15 cellular contexts compared by ENCODE assay signal in genomic region chr14:97415907-97416306, GRCh38.
DNase-seq lines count a peak whose midpoint lies in the region; ATAC-seq and TF ChIP-seq lines count a peak whose summit lies in the region.
"Had no signal": no experiment of that assay in that cellular context is flagged by ENCODE, and none has a peak within 500 bp of the region (broad histone marks: within the 10 kb centered on the region; RNA-seq: fewer than 3 reads in every experiment).

No MANE protein-coding gene starts in this region.

- no peaks in the 10 kb centered on the region for H3K27me3 ChIP-seq in A673 (replicated peaks; ENCODE audit: insufficient read depth, low read depth, low read length, poor library complexity)
- no peaks in the 10 kb centered on the region for H3K27me3 ChIP-seq in KMS-11 (ENCODE audit: insufficient read depth, low read depth)

- no peaks in the 10 kb centered on the region for H3K9me3 ChIP-seq in A673 (ENCODE audit: low read depth, low read length, poor library complexity, severe bottlenecking)
- H3K9me3 ChIP-seq: HAP-1 had no signal

- H3K36me3 ChIP-seq in A673 (ENCODE audit: insufficient read depth, low read length, poor library complexity, severe bottlenecking), result no peaks in the 10 kb centered on the region
- no peaks in the 10 kb centered on the region for H3K36me3 ChIP-seq in KMS-11 (ENCODE audit: insufficient read depth)
- H3K36me3 ChIP-seq: HAP-1 had no signal

- no peak overlapping the region for H3K27ac Mint-ChIP-seq in activated T-helper 17 cell treated with anti-CD3 and anti-CD28 coated beads, Interleukin-2, amount 50 U/mL, for 72 hours
- H3K27ac Mint-ChIP-seq in activated naive CD4-positive, alpha-beta T cell treated with anti-CD3 and anti-CD28 coated beads, Interleukin-2, amount 50 U/mL, for 72 hours, result no peak overlapping the region

- DNase-seq in A673 (ENCODE audit: low spot score), result peak; percentile 15
- DNase-seq in fibroblast of peridontal ligament (ENCODE audit: extremely low read depth), result peak; percentile 3
- DNase-seq in SHP77 (lab: John Stamatoyannopoulos, UW), result no peak
- DNase-seq in activated naive CD4-positive, alpha-beta T cell treated with anti-CD3 and anti-CD28 coated beads, Interleukin-2, amount 50 U/mL, for 72 hours (ENCODE audit: low spot score in 2 of 2), result no peak
- DNase-seq: C1 segment of cervical spinal cord, NCI-H1436 treated with DMSO at 0.1 percent for 48 hours, NCI-H2081 treated with DMSO at 0.1 percent for 48 hours, NCI-H446 treated with DMSO at 0.1 percent for 48 hours, NCI-H748 treated with DMSO at 0.1 percent for 48 hours, RPMI8226, SIG-M5 had no signal

- no TSS peak for BruUV-seq in A673 (replicated peaks; lab: Mats Ljungman, UMichigan)

- POLR2A ChIA-PET in A673 (lab: Charles Lee; ENCODE audit: low non-redundant PET), result no interaction called here

- H3K4me1 ChIP-seq in A673 (ENCODE audit: insufficient read depth, low read length, poor library complexity, severe bottlenecking) (peaks cover 61% of the 10 kb centered on the region), KMS-11 (ENCODE audit: low read depth, poor library complexity, severe bottlenecking) (peaks cover 18% of the 10 kb centered on the region)
- H3K4me1 ChIP-seq: HAP-1 had no signal

- no peak for TF ChIP-seq CTCF in A673 (conservative IDR thresholded peaks at IDR 0.05; ENCODE audit: low read depth, low read length)
- TF ChIP-seq CTCF in KMS-11 (conservative IDR thresholded peaks at IDR 0.05; ENCODE audit: low read depth, low read length), result no peak

- CTCF ChIA-PET in A673 (lab: Charles Lee), result interaction anchor here (0.6 kb wide), 1 partner anchor 12 kb away, joined by 3 read pairs; no protein-coding TSS in a partner anchor

- no peaks in the 10 kb centered on the region for H3K79me2 ChIP-seq in KMS-11 (ENCODE audit: insufficient read depth, low read depth)

- H3K4me1 Mint-ChIP-seq in activated T-helper 17 cell treated with anti-CD3 and anti-CD28 coated beads, Interleukin-2, amount 50 U/mL, for 72 hours, result no peaks in the 10 kb centered on the region

- H3K36me3 Mint-ChIP-seq in activated T-helper 17 cell treated with anti-CD3 and anti-CD28 coated beads, Interleukin-2, amount 50 U/mL, for 72 hours (ENCODE audit: low read depth), result no peaks in the 10 kb centered on the region
- no peaks in the 10 kb centered on the region for H3K36me3 Mint-ChIP-seq in activated naive CD4-positive, alpha-beta T cell treated with anti-CD3 and anti-CD28 coated beads, Interleukin-2, amount 50 U/mL, for 72 hours

- no peak overlapping the region for H3K27ac ChIP-seq in A673 (ENCODE audit: low read depth, low read length, poor library complexity, severe bottlenecking)
- peak overlapping the region; percentile 47; the same call in 1 of the 2 replicates for H3K27ac ChIP-seq in KMS-11

- H4K20me1 ChIP-seq in KMS-11 (ENCODE audit: insufficient read depth), result no peaks in the 10 kb centered on the region

- H3K9ac ChIP-seq in KMS-11, result peak overlapping the region; percentile 12; the same call in 1 of the 2 replicates

- H3K27me3 Mint-ChIP-seq in activated T-helper 17 cell treated with anti-CD3 and anti-CD28 coated beads, Interleukin-2, amount 50 U/mL, for 72 hours, result no peaks in the 10 kb centered on the region

- H3K4me3 ChIP-seq in A673 (ENCODE audit: low read depth, low read length, poor library complexity, severe bottlenecking) (no peak overlapping the region), KMS-11 (IDR thresholded peaks at IDR 0.05; ENCODE audit: insufficient read depth, low read depth, low read length) (no peak overlapping the region)
- H3K4me3 ChIP-seq: HAP-1 had no signal

- peak overlapping the region; percentile 5 for H3K4me3 Mint-ChIP-seq in activated T-helper 17 cell treated with anti-CD3 and anti-CD28 coated beads, Interleukin-2, amount 50 U/mL, for 72 hours

- intact Hi-C loops in A673 (cut with micrococcal nuclease; ENCODE audit: unreplicated experiment), result no loop called here

- peak overlapping the region; percentile 30; the same call in 1 of the 2 replicates for H2AFZ ChIP-seq in KMS-11 (ENCODE audit: low read depth)

- peak; percentile 19 for ATAC-seq in activated T-helper 17 cell treated with anti-CD3 and anti-CD28 coated beads, Interleukin-2, amount 50 U/mL, for 72 hours (replicated peaks)
- ATAC-seq in GM21529 (IDR thresholded peaks at IDR 0.05; ENCODE audit: unreplicated experiment), result no peak
- no peak for ATAC-seq in activated naive CD4-positive, alpha-beta T cell treated with anti-CD3 and anti-CD28 coated beads, Interleukin-2, amount 50 U/mL, for 72 hours

- no peaks in the 10 kb centered on the region for H3K9me3 Mint-ChIP-seq in activated T-helper 17 cell treated with anti-CD3 and anti-CD28 coated beads, Interleukin-2, amount 50 U/mL, for 72 hours
- H3K9me3 Mint-ChIP-seq in activated naive CD4-positive, alpha-beta T cell treated with anti-CD3 and anti-CD28 coated beads, Interleukin-2, amount 50 U/mL, for 72 hours, result no peaks in the 10 kb centered on the region

- peak overlapping the region; percentile 36; the same call in 1 of the 2 replicates for H3K4me2 ChIP-seq in KMS-11

Comparison
In these comparisons a context has a peak if more than half of its experiments do, and no peak if none do; other contexts are left out.
1. DNase-seq: peak in A673 (single experiment) and fibroblast of peridontal ligament (single experiment); none in SHP77 (0 of 2) and activated naive CD4-positive, alpha-beta T cell treated with anti-CD3 and anti-CD28 coated beads, Interleukin-2, amount 50 U/mL, for 72 hours (0 of 2).